Comparison of ENCODE assay signal across 2 cellular contexts in genomic region chr4:153246446-153247115, GRCh38.
TF ChIP-seq lines count a peak whose summit lies in the region.

No MANE protein-coding gene starts in this region.

TF ChIP-seq in HCT116, 20 proteins besides CTCF, POLR2A, EP300 and RAD21:
- TF ChIP-seq CEBPB (IDR thresholded peaks at IDR 0.05; ENCODE audit: low read depth) (no peak), TCF7L2 (IDR thresholded peaks at IDR 0.05; ENCODE audit: borderline replicate concordance, extremely low read depth, insufficient read depth, insufficient read length) (peak; percentile 94)

TF ChIP-seq in K562, 482 proteins besides CTCF, POLR2A, EP300 and RAD21:
- no peak for TF ChIP-seq MTF1 (CRISPR knock-in tag; IDR thresholded peaks at IDR 0.05; ENCODE audit: borderline replicate concordance)
- no peak for TF ChIP-seq ZMIZ1 (IDR thresholded peaks at IDR 0.05; ENCODE audit: low read depth in 2 of 2, low read length in 2 of 2)
- no peak for TF ChIP-seq DNMT1 (IDR thresholded peaks at IDR 0.05)
- TF ChIP-seq NFIC (IDR thresholded peaks at IDR 0.05): peak; percentile 44
- TF ChIP-seq SNAPC5 (CRISPR knock-in tag; IDR thresholded peaks at IDR 0.05): no peak
